ENCODE assay signal across 9 cellular contexts in genomic region chr13:103795892-103796478, GRCh38.
"Had no signal": no experiment of that assay in that cellular context is flagged by ENCODE, and none has a peak within 500 bp of the region (broad histone marks: within the 10 kb centered on the region; RNA-seq: fewer than 3 reads in every experiment).

No MANE protein-coding gene starts in this region.

- DNase-seq: GM23248, GOT3, H7, HFFc6, KBM-7 had no signal

- ATAC-seq: HCT116, HepG2 had no signal

- H3K9me3 ChIP-seq: HAP-1 had no signal

- H2AFZ ChIP-seq: GM23248 had no signal

- H3K4me1 ChIP-seq: HAP-1 had no signal

- H3K27ac ChIP-seq: GM23248, HL-60 had no signal

- H3K36me3 ChIP-seq: HAP-1 had no signal

- H3K4me3 ChIP-seq: GM23248, HAP-1 had no signal
